ENCODE assay signal across 8 cellular contexts in the genomic region with DNA sequence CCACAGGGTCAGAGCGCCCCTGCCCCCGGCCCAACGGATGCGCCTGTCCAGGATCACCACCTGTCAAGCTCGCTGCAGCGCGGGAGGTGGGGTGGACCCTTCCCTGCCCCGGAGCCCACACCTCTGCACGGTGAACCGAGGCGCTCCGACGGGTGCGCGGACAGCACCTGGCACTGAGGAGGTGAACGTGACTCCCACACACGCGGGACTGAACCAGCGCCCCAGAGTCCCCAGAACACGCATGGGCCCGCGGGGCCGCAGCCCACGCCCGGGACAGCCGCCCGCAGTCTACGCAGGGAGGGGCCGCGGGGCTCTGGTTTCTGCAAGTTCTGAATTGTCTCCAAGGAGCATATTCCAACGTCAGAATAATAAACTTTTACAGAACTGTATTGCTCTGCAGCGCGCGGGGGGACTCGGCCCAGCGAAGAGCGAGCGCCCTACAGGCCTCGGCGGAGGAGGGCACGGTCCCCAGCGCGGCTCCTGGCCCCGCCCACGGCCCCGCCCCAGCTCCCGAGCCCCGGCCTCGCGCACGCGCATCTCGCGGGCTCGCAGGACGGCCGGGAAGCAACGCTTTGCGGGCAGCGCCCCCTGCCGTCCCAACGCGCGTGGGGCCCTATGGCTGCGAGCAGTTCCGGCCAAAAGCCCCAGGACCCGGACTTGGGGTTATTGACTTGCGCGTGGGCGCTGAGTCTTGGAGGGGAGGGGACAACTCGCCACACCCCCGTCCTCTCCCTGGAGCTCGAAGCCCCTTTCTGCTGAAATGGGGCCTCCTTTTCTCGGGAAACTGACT. TPM values are rescaled to one million over a fixed set of nuclear protein-coding genes. Genes with fewer than 3 reads are reported as not detected.
DNase-seq lines count a peak whose midpoint lies in the region; ATAC-seq and TF ChIP-seq lines count a peak whose summit lies in the region.

No MANE protein-coding gene starts in this region.

- TF ChIP-seq RAD21 in SK-N-SH (IDR thresholded peaks at IDR 0.05; ENCODE audit: low read length): peak; percentile 94

- H3K27me3 ChIP-seq in Karpas-422 (ENCODE audit: low read length) (no peaks in the 10 kb centered on the region), SK-N-SH (ENCODE audit: insufficient read depth) (no peaks in the 10 kb centered on the region)

- H3K9me3 ChIP-seq in Karpas-422 (ENCODE audit: low read length) (no peaks in the 10 kb centered on the region), SK-N-SH (no peaks in the 10 kb centered on the region)

- H3K9me3 Mint-ChIP-seq in activated naive CD4-positive, alpha-beta T cell treated with anti-CD3 and anti-CD28 coated beads, Interleukin-2, amount 50 U/mL, for 72 hours: no peaks in the 10 kb centered on the region

- TF ChIP-seq CTCF in SK-N-SH (IDR thresholded peaks at IDR 0.05): peak; percentile 87

- H3K27ac ChIP-seq in Karpas-422 (ENCODE audit: low read length) (no peak overlapping the region), SK-N-SH (ENCODE audit: low read depth in 2 of 2, low read length in 1 of 2) (no peak overlapping the region)

- H3K9ac ChIP-seq in Karpas-422 (ENCODE audit: low read length) (peak overlapping the region; percentile 55), SK-N-SH (peak overlapping the region; percentile 61)

- no peak for TF ChIP-seq EP300 in SK-N-SH (IDR thresholded peaks at IDR 0.05; ENCODE audit: borderline replicate concordance in 1 of 2, low read depth in 1 of 2, low read length in 1 of 2)

- H4K20me1 ChIP-seq in Karpas-422 (ENCODE audit: insufficient read depth, low read depth, low read length) (no peaks in the 10 kb centered on the region), SK-N-SH (ENCODE audit: insufficient read depth) (no peaks in the 10 kb centered on the region)

- H3K36me3 ChIP-seq in Karpas-422 (ENCODE audit: insufficient read depth, low read length): no peaks in the 10 kb centered on the region
- no peaks in the 10 kb centered on the region for H3K36me3 ChIP-seq in SK-N-SH (replicated peaks in 1 of 2; ENCODE audit: control insufficient read depth in 1 of 2, insufficient read depth in 2 of 2, low read length in 1 of 2)

- H3K9me2 ChIP-seq in Karpas-422 (replicated peaks; ENCODE audit: insufficient read depth, low read length) (no peaks in the 10 kb centered on the region), SK-N-SH (no peaks in the 10 kb centered on the region)

- ATAC-seq in GM21786 (IDR thresholded peaks at IDR 0.05; ENCODE audit: unreplicated experiment): peak; percentile 86
- peak; percentile 97 to 98 for ATAC-seq in activated naive CD4-positive, alpha-beta T cell treated with anti-CD3 and anti-CD28 coated beads, Interleukin-2, amount 50 U/mL, for 72 hours

- CTCF ChIA-PET in SK-N-SH (lab: Yijun Ruan, JAX): interaction anchor here (0.6 to 20.8 kb wide), 104 partner anchors 9 to 816 kb away, joined by 3 to 520 read pairs (median 4); partner anchors contain the start of genes FAM53B and OAT

- H3K4me1 ChIP-seq in Karpas-422 (ENCODE audit: low read length) (peaks cover 11% of the 10 kb centered on the region; the same call in 1 of the 2 replicates), SK-N-SH (ENCODE audit: control insufficient read depth in 1 of 2, insufficient read depth in 2 of 2, low read depth in 1 of 2, low read length in 1 of 2) (peaks cover 0 to 6% of the 10 kb centered on the region in 2 experiments; a peak in 1 of 4 replicates)

- H3K36me3 Mint-ChIP-seq in activated naive CD4-positive, alpha-beta T cell treated with anti-CD3 and anti-CD28 coated beads, Interleukin-2, amount 50 U/mL, for 72 hours: no peaks in the 10 kb centered on the region

- WGBS in SK-N-SH (ENCODE audit: low lambda C conversion rate): 4% methylated on average over 27 of the region's 74 CpGs

- H3K27ac Mint-ChIP-seq in activated naive CD4-positive, alpha-beta T cell treated with anti-CD3 and anti-CD28 coated beads, Interleukin-2, amount 50 U/mL, for 72 hours: peak overlapping the region in 1 of 2 donors; percentile 41

- H3K4me2 ChIP-seq in Karpas-422 (ENCODE audit: low read depth, low read length, poor library complexity, severe bottlenecking) (peak overlapping the region; percentile 57), SK-N-SH (peak overlapping the region; percentile 76)

- peak overlapping the region; percentile 42; the same call in 1 of the 2 replicates for H2AFZ ChIP-seq in Karpas-422 (ENCODE audit: low read length)
- H2AFZ ChIP-seq in SK-N-SH (ENCODE audit: low read depth): peak overlapping the region; percentile 99

- DNase-seq in EH (ENCODE audit: low read depth) (peak; percentile 83), Karpas-422 (peak; percentile 97), SK-N-SH (peak; percentile 100), glomerular visceral epithelial cell (ENCODE audit: extremely low spot score) (peak; percentile 88), occipital lobe (lab: John Stamatoyannopoulos, UW) (peak; percentile 83), superior temporal gyrus (ENCODE audit: extremely low spot score) (peak; percentile 87)
- DNase-seq in activated naive CD4-positive, alpha-beta T cell treated with anti-CD3 and anti-CD28 coated beads, Interleukin-2, amount 50 U/mL, for 72 hours (ENCODE audit: low spot score in 2 of 2): peak; percentile 91 to 98

- no peaks in the 10 kb centered on the region for H3F3A ChIP-seq in SK-N-SH (replicated peaks; ENCODE audit: insufficient read depth)

- H3K4me3 ChIP-seq in Karpas-422 (ENCODE audit: low read length) (no peak overlapping the region), SK-N-SH (ENCODE audit: low read depth in 2 of 2, low read length in 1 of 2) (peak overlapping the region; percentile 54 to 65)

- POLR2A ChIA-PET in SK-N-SH (lab: Yijun Ruan, JAX): no interaction called here

- H3K79me2 ChIP-seq in Karpas-422 (ENCODE audit: low read length) (no peaks in the 10 kb centered on the region), SK-N-SH (ENCODE audit: insufficient read depth) (no peaks in the 10 kb centered on the region)

TF ChIP-seq in SK-N-SH, 30 proteins besides CTCF, POLR2A, EP300 and RAD21:
- TF ChIP-seq ELF1 (IDR thresholded peaks at IDR 0.05): no peak
- TF ChIP-seq NRF1 (IDR thresholded peaks at IDR 0.05; ENCODE audit: low read depth, low read length): peak; percentile 87
- TF ChIP-seq RCOR1 (IDR thresholded peaks at IDR 0.05; ENCODE audit: low read length): 0 out of 2 replicates have a peak, but pooled peaks have one; percentile 15
- 0 out of 2 replicates have a peak, but pooled peaks have one; percentile 31 for TF ChIP-seq YY1 (IDR thresholded peaks at IDR 0.05; ENCODE audit: low read depth)
- TF ChIP-seq POLR2AphosphoS5 (IDR thresholded peaks at IDR 0.05; ENCODE audit: low read depth, low read length): peak; percentile 37
- peak; percentile 98 for TF ChIP-seq SMC3 (IDR thresholded peaks at IDR 0.05; ENCODE audit: low read depth, low read length)
- peak; percentile 16; the same call in 1 of the 2 replicates for TF ChIP-seq TAF1 (IDR thresholded peaks at IDR 0.05; ENCODE audit: borderline replicate concordance, low read depth, low read length)
- TF ChIP-seq GABPA (IDR thresholded peaks at IDR 0.05; ENCODE audit: low read depth): no peak
- peak; percentile 64 for TF ChIP-seq CHD2 (IDR thresholded peaks at IDR 0.05; ENCODE audit: low read length, partially characterized antibody)
- TF ChIP-seq TEAD4 (IDR thresholded peaks at IDR 0.05; ENCODE audit: borderline replicate concordance, insufficient read depth): no peak

RNA-seq across cellular contexts. Expression of gene OAT, which starts 29.7 kb away (rescaled TPM):
- 64.8 and 98.4 TPM in 2 replicates for total RNA-seq in Karpas-422 (2014; rRNA removed; shearing (Covaris generic); ENCODE audit: low replicate concordance)
- polyA plus RNA-seq in SK-N-SH (2012; rRNA removed): 65.7 and 97.6 TPM in 2 replicates
- polyA plus RNA-seq in SK-N-SH (2012; cell fraction: cytosol; rRNA removed): 94.1 and 99.2 TPM in 2 replicates
- polyA plus RNA-seq in SK-N-SH (2012; cell fraction: nucleus; rRNA removed): 28.6 and 65.4 TPM in 2 replicates
- total RNA-seq in activated naive CD4-positive, alpha-beta T cell treated with anti-CD3 and anti-CD28 coated beads, Interleukin-2, amount 50 U/mL, for 72 hours: 10 to 100 TPM; 24.2 to 39.3 TPM
- 143 TPM for total RNA-seq in occipital lobe
